ENCODE assay signal across 26 cellular contexts in the genomic region with DNA sequence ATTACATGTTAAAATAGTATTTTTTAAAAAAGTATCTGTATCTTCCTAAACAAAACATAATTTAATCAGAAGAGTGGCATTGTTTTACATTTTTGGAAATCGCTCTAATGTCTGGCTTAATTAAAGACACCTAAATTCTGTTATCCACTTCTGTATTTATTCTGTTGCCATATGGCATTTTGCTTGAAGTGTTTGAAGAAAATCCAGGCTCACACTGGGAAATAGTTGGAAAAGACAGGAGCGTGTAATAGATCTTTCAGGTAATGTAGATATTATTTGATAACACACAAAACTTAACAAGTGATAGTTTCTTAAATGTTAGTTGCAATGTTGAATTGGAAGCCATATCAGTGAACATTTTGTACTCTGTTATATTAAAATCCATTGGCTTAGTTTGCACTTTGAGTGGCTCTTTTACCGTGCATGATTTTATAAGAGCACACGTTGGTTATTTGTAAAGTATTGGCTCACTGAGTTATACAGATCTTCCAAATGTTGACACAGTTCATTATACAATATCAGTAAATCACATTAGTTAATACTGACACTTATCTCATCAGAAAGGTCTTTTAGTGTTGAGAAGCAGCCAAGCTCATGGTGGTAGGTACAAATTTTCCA.
"Had no signal": no experiment of that assay in that cellular context is flagged by ENCODE, and none has a peak within 500 bp of the region (broad histone marks: within the 10 kb centered on the region; RNA-seq: fewer than 3 reads in every experiment).

No MANE protein-coding gene starts in this region.

- H3K4me3 Mint-ChIP-seq: effector memory CD8-positive, alpha-beta T cell; immature natural killer cell; memory B cell; natural killer cell; neural crest cell; stimulated activated effector memory CD8-positive, alpha-beta T cell treated with anti-CD3 and anti-CD28 coated beads, Interleukin-12 subunit alpha, Interleukin-12 subunit beta, amount 100 ng/mL, for 72 hours had no signal

- DNase-seq: cortex of kidney; effector memory CD8-positive, alpha-beta T cell; erythroblast; esophagus squamous epithelium; foreskin melanocyte; glutamatergic neuron; heart right ventricle; hippocampal formation; immature natural killer cell; natural killer cell; stimulated activated CD4-positive, alpha-beta T cell treated with anti-CD3 and anti-CD28 coated beads, Interleukin-12 subunit alpha, Interleukin-12 subunit beta, amount 100 ng/mL, for 4 hours; stimulated activated CD4-positive, alpha-beta T cell treated with anti-CD3 and anti-CD28 coated beads, Interleukin-2, amount 100 ng/mL, for 24 hours; stimulated activated CD4-positive, alpha-beta T cell treated with anti-CD3 and anti-CD28 coated beads, Interleukin-4, amount 100 ng/mL, for 24 hours; stimulated activated naive CD4-positive, alpha-beta T cell treated with Interleukin-2 at 50 U/mL for 16 hours; stomach; thyroid gland; trophoblast cell had no signal

- H3K4me3 ChIP-seq: esophagus squamous epithelium, heart right ventricle, lung, prostate gland, right atrium auricular region, smooth muscle cell, stomach, thyroid gland, vagina had no signal

- H3K9me3 Mint-ChIP-seq: memory B cell; stimulated activated effector memory CD8-positive, alpha-beta T cell treated with anti-CD3 and anti-CD28 coated beads, Interleukin-12 subunit alpha, Interleukin-12 subunit beta, amount 100 ng/mL, for 72 hours had no signal

- H3K27me3 ChIP-seq: esophagus squamous epithelium, heart right ventricle, right atrium auricular region, stomach, thyroid gland, vagina had no signal

- H3K4me1 ChIP-seq: heart right ventricle, right atrium auricular region, thyroid gland, vagina had no signal

- H3K36me3 Mint-ChIP-seq: immature natural killer cell; memory B cell; natural killer cell; stimulated activated effector memory CD8-positive, alpha-beta T cell treated with anti-CD3 and anti-CD28 coated beads, Interleukin-12 subunit alpha, Interleukin-12 subunit beta, amount 100 ng/mL, for 72 hours had no signal

- H3K36me3 ChIP-seq: esophagus squamous epithelium, heart right ventricle, neutrophil, prostate gland, right atrium auricular region, stomach, thyroid gland, vagina had no signal

- H3K27ac Mint-ChIP-seq: effector memory CD8-positive, alpha-beta T cell; immature natural killer cell; memory B cell; natural killer cell; stimulated activated effector memory CD8-positive, alpha-beta T cell treated with anti-CD3 and anti-CD28 coated beads, Interleukin-12 subunit alpha, Interleukin-12 subunit beta, amount 100 ng/mL, for 72 hours had no signal

- H3K9me3 ChIP-seq: esophagus squamous epithelium, heart right ventricle, neutrophil, prostate gland, right atrium auricular region, stomach, thyroid gland, vagina had no signal

- H3K4me1 Mint-ChIP-seq: immature natural killer cell; memory B cell; natural killer cell; stimulated activated effector memory CD8-positive, alpha-beta T cell treated with anti-CD3 and anti-CD28 coated beads, Interleukin-12 subunit alpha, Interleukin-12 subunit beta, amount 100 ng/mL, for 72 hours had no signal

- H3K27ac ChIP-seq: esophagus squamous epithelium, heart right ventricle, neutrophil, prostate gland, right atrium auricular region, stomach, thyroid gland, vagina had no signal
